Comparison of ENCODE assay signal across 8 cellular contexts in the genomic region with DNA sequence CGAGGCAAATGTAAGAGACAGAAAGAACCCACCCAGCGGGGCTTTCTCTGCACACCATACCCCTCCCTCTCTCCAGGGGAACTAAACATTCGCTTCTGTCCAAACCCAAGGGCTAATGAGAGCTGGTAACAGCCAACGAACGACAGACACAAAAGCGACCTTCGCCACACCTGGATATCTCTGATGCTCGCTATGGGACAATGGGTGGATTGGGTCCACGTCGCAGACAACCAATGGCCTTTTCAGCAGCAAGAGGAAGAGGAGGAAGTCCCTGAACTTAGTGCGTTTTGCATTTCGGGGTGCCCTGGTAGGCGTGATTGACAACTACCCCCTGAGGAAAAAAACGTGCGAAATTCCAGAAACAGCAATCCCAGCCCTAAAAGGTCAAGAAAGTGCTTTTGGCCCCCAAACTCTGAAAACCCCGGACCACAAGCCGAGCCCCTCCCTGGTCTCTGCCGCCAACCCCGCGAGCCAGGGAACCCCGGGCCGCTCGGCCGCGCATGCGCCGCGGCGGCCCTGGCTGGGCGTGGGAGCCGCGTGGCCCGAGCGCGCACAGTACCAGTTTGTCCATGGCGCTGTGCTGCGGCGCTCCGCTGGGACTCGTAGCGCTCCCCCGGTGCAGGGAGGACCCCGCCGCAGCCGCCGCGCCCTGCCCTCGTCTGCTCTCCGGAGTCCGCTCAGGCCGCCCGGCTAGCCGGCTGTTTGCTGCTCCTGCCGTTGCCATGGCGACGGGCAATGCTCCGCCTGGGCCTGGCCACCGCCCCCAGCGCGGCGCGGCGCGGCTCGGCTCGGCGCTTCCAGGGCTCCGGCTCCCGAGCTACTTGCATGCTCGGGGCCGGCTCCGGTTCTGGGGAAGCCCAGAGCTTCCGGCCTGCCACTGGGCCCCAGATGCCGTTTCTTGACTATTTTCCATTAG.
DNase-seq lines count a peak whose midpoint lies in the region; ATAC-seq and TF ChIP-seq lines count a peak whose summit lies in the region.

No MANE protein-coding gene starts in this region.

- H3K27me3 ChIP-seq in lower lobe of right lung (ENCODE audit: low read depth) = peaks cover 6% of the 10 kb centered on the region

- ATAC-seq in GM18868 (IDR thresholded peaks at IDR 0.05; ENCODE audit: unreplicated experiment) (peak; percentile 93), HG03060 (IDR thresholded peaks at IDR 0.05; ENCODE audit: low read depth, unreplicated experiment) (peak; percentile 73), lower lobe of right lung (peak; percentile 92 to 94)
- ATAC-seq in effector memory CD8-positive, alpha-beta T cell (replicated peaks) = peak; percentile 54

- H3K4me3 ChIP-seq in WI38 (ENCODE audit: low read depth, low read length) (peak overlapping the region; percentile 86), lower lobe of right lung (peak overlapping the region; percentile 64)

- no peaks in the 10 kb centered on the region for H3K36me3 ChIP-seq in lower lobe of right lung

- H3K27ac Mint-ChIP-seq in effector memory CD8-positive, alpha-beta T cell = no peak overlapping the region

- H3K4me3 Mint-ChIP-seq in effector memory CD8-positive, alpha-beta T cell = peak overlapping the region; percentile 72 to 86

- DNase-seq in Ammon's horn (ENCODE audit: low spot score) (peak; percentile 87), NCI-H2081 treated with DMSO at 0.1 percent for 48 hours (lab: John Stamatoyannopoulos, UW) (peak; percentile 84), lower lobe of right lung (peak; percentile 95)
- peak; percentile 1 for DNase-seq in effector memory CD8-positive, alpha-beta T cell
- peak; percentile 1 to 36 for DNase-seq in stimulated activated CD4-positive, alpha-beta T cell treated with anti-CD3 and anti-CD28 coated beads, Interleukin-4, amount 100 ng/mL, for 4 hours

- intact Hi-C loops in lower lobe of right lung (cut with DNase I) = no loop called here

- TF ChIP-seq CTCF in WI38 (IDR thresholded peaks at IDR 0.05; ENCODE audit: low read depth, low read length) = no peak
- TF ChIP-seq CTCF in lower lobe of right lung (IDR thresholded peaks at IDR 0.05) = peak; percentile 18

- H3K9me3 Mint-ChIP-seq in effector memory CD8-positive, alpha-beta T cell = no peaks in the 10 kb centered on the region

- H3K9me3 ChIP-seq in lower lobe of right lung = no peaks in the 10 kb centered on the region

- H3K4me1 ChIP-seq in lower lobe of right lung = peaks cover 6% of the 10 kb centered on the region

- H3K27me3 Mint-ChIP-seq in effector memory CD8-positive, alpha-beta T cell = peaks cover 43 to 50% of the 10 kb centered on the region in 2 donors

- H3K4me1 Mint-ChIP-seq in effector memory CD8-positive, alpha-beta T cell (ENCODE audit: low read depth in 2 of 2) = peaks cover 4 to 7% of the 10 kb centered on the region in 2 donors

- H3K36me3 Mint-ChIP-seq in effector memory CD8-positive, alpha-beta T cell (ENCODE audit: insufficient read depth) = no peaks in the 10 kb centered on the region

- H3K27ac ChIP-seq in lower lobe of right lung = peak overlapping the region; percentile 79

Comparison
In these comparisons a context has a peak if more than half of its experiments do, and no peak if none do; other contexts are left out.
1. Peak in every context shown above with its lines: DNase-seq, ATAC-seq, H3K4me3 ChIP-seq and H3K27ac ChIP-seq.
2. DNase-seq: peak in every context shown above with its lines; median percentile 95 in lower lobe of right lung; 87 in Ammon's horn; 84 in NCI-H2081 treated with DMSO at 0.1 percent for 48 hours; 18 in stimulated activated CD4-positive, alpha-beta T cell treated with anti-CD3 and anti-CD28 coated beads, Interleukin-4, amount 100 ng/mL, for 4 hours; 1 in effector memory CD8-positive, alpha-beta T cell.